12 cellular contexts compared by ENCODE assay signal in genomic region chr4:102543030-102543505, GRCh38. TPM values are rescaled to one million over a fixed set of nuclear protein-coding genes. Genes with fewer than 3 reads are reported as not detected.
DNase-seq lines count a peak whose midpoint lies in the region; ATAC-seq, FAIRE-seq and TF ChIP-seq lines count a peak whose summit lies in the region.
"Had no signal": no experiment of that assay in that cellular context is flagged by ENCODE, and none has a peak within 500 bp of the region (broad histone marks: within the 10 kb centered on the region; RNA-seq: fewer than 3 reads in every experiment).

No MANE protein-coding gene starts in this region.

- H3K27me3 ChIP-seq in Karpas-422 (ENCODE audit: low read length) (no peaks in the 10 kb centered on the region), tibial artery (no peaks in the 10 kb centered on the region)

- H2AFZ ChIP-seq in Karpas-422 (ENCODE audit: low read length), result no peak overlapping the region

- no peaks in the 10 kb centered on the region for H3K27me3 Mint-ChIP-seq in T-helper 17 cell
- H3K27me3 Mint-ChIP-seq: CD4-positive, CD25-positive, alpha-beta regulatory T cell had no signal

- TF ChIP-seq CTCF in tibial artery (IDR thresholded peaks at IDR 0.05), result no peak

- H3K36me3 ChIP-seq in Karpas-422 (ENCODE audit: insufficient read depth, low read length), result no peaks in the 10 kb centered on the region
- H3K36me3 ChIP-seq in tibial artery, result peaks cover 0 to 17% (median 13%) of the 10 kb centered on the region in 3 donors

- no peak overlapping the region for H3K4me2 ChIP-seq in Karpas-422 (ENCODE audit: low read depth, low read length, poor library complexity, severe bottlenecking)

- H3K9me3 ChIP-seq in T-helper 17 cell (ENCODE audit: control insufficient read depth, low read length, poor library complexity, severe bottlenecking), result no peaks in the 10 kb centered on the region
- no peaks in the 10 kb centered on the region for H3K9me3 ChIP-seq in Karpas-422 (ENCODE audit: low read length)
- H3K9me3 ChIP-seq in tibial artery, result no peaks in the 10 kb centered on the region

- intact Hi-C loops in posterior vena cava (cut with DNase I) (no loop called here), tibial artery (cut with DNase I; ENCODE audit: low total_unique reads) (no loop called here)

- H3K79me2 ChIP-seq in Karpas-422 (ENCODE audit: low read length), result no peaks in the 10 kb centered on the region

- no peak overlapping the region for H3K9ac ChIP-seq in Karpas-422 (ENCODE audit: low read length)

- H3K4me1 Mint-ChIP-seq in T-helper 17 cell, result peaks cover 52% of the 10 kb centered on the region

- H3K4me3 Mint-ChIP-seq in T-helper 17 cell, result peak overlapping the region; percentile 56
- H3K4me3 Mint-ChIP-seq: CD4-positive, CD25-positive, alpha-beta regulatory T cell had no signal

- no peaks in the 10 kb centered on the region for H4K20me1 ChIP-seq in Karpas-422 (ENCODE audit: insufficient read depth, low read depth, low read length)

- TF ChIP-seq POLR2A in GM12892 (IDR thresholded peaks at IDR 0.05; ENCODE audit: low read depth, low read length), result no peak

- peaks cover 12% of the 10 kb centered on the region for H3K4me1 ChIP-seq in Karpas-422 (ENCODE audit: low read length)
- H3K4me1 ChIP-seq in tibial artery, result no peaks in the 10 kb centered on the region

- peak; percentile 91 for FAIRE-seq in GM12892 (lab: Jason Lieb, UNC)

- H3K4me3 ChIP-seq in Karpas-422 (ENCODE audit: low read length) (no peak overlapping the region), tibial artery (no peak overlapping the region)

- no peak for DNase-seq in GM12892 (ENCODE audit: insufficient read length)
- DNase-seq in T-helper 17 cell, result no peak
- no peak for DNase-seq in Karpas-422
- no peak for DNase-seq in stimulated activated CD4-positive, alpha-beta T cell treated with anti-CD3 and anti-CD28 coated beads, Interleukin-2, amount 100 ng/mL, for 24 hours
- DNase-seq in posterior vena cava (ENCODE audit: low spot score), result no peak
- DNase-seq in tibial artery, result no peak
- DNase-seq: CD4-positive, CD25-positive, alpha-beta regulatory T cell; left colon; OCI-M1; retina had no signal

- H3K27ac Mint-ChIP-seq in T-helper 17 cell, result peak overlapping the region; percentile 67

- ATAC-seq in GM19455 (IDR thresholded peaks at IDR 0.05; ENCODE audit: unreplicated experiment) (peak; percentile 78), HG02973 (IDR thresholded peaks at IDR 0.05; ENCODE audit: unreplicated experiment) (peak; percentile 80), T-helper 17 cell (no peak)
- ATAC-seq: left colon had no signal

- peaks cover 7% of the 10 kb centered on the region for H3K36me3 Mint-ChIP-seq in T-helper 17 cell (ENCODE audit: low read depth)

- no peaks in the 10 kb centered on the region for H3K9me2 ChIP-seq in Karpas-422 (replicated peaks; ENCODE audit: insufficient read depth, low read length)

- no peak overlapping the region for H3K27ac ChIP-seq in Karpas-422 (ENCODE audit: low read length)
- H3K27ac ChIP-seq in tibial artery, result no peak overlapping the region

RNA-seq across cellular contexts. Expression of gene NFKB1, which starts 41.9 kb away (rescaled TPM):
- 46.8 TPM for polyA plus RNA-seq in GM12892 (2012; ENCODE audit: missing spikeins)
- total RNA-seq in T-helper 17 cell (100 to 1,000 TPM; 251 to 277 TPM), posterior vena cava (10 to 100 TPM; 31.4 to 35.7 TPM)
- 5.3 and 7.9 TPM in 2 replicates for total RNA-seq in Karpas-422 (2014; rRNA removed; shearing (Covaris generic); ENCODE audit: low replicate concordance)

Comparison
In these comparisons a context has a peak if more than half of its experiments do, and no peak if none do; other contexts are left out.
1. RNA of gene NFKB1, which starts 41.9 kb away (total RNA-seq): 251 to 277 TPM in T-helper 17 cell; 31.4 to 35.7 TPM in posterior vena cava and 5.3 to 7.9 TPM in Karpas-422; every median in the first group is over 4 times any median in the second.